Comparison of ENCODE assay signal across 15 cellular contexts in genomic region chr4:6676722-6677558, GRCh38. TPM values are rescaled to one million over a fixed set of nuclear protein-coding genes. Genes with fewer than 3 reads are reported as not detected.
DNase-seq lines count a peak whose midpoint lies in the region; ATAC-seq and TF ChIP-seq lines count a peak whose summit lies in the region.
"Had no signal": no experiment of that assay in that cellular context is flagged by ENCODE, and none has a peak within 500 bp of the region (broad histone marks: within the 10 kb centered on the region; RNA-seq: fewer than 3 reads in every experiment).

No MANE protein-coding gene starts in this region.

- peaks cover 10 to 54% (median 38%) of the 10 kb centered on the region in 11 experiments; a peak in 21 of 22 replicates for H3K36me3 ChIP-seq in BLaER1 treated with 17β-estradiol and CSF1 and Interleukin-3, amounts not matched to agents 10 nM and 100 nM
- H3K36me3 ChIP-seq in HCT116 (ENCODE audit: control insufficient read depth in 1 of 2, insufficient read depth in 2 of 2, low read length in 2 of 2), result peaks cover 15 to 27% of the 10 kb centered on the region in 2 experiments; a peak in 3 of 4 replicates
- no peaks in the 10 kb centered on the region for H3K36me3 ChIP-seq in mucosa of stomach (ENCODE audit: control insufficient read depth, insufficient read depth, low read length)
- H3K36me3 ChIP-seq: pancreas had no signal

- peak overlapping the region; percentile 86 to 98 (median 96) for H3K4me2 ChIP-seq in BLaER1 treated with 17β-estradiol and CSF1 and Interleukin-3, amounts not matched to agents 10 nM and 100 nM
- no peak overlapping the region for H3K4me2 ChIP-seq in HCT116 (ENCODE audit: low read length)

- peak overlapping the region; percentile 6 to 86 (median 84); a peak in 19 of 20 replicates for H3K4me3 ChIP-seq in BLaER1 treated with 17β-estradiol and CSF1 and Interleukin-3, amounts not matched to agents 10 nM and 100 nM
- H3K4me3 ChIP-seq in HCT116 (replicated peaks in 1 of 2; ENCODE audit: low read depth in 1 of 2, low read length in 2 of 2), result no peak overlapping the region
- no peak overlapping the region for H3K4me3 ChIP-seq in mucosa of stomach (ENCODE audit: low read length)
- H3K4me3 ChIP-seq: pancreas had no signal

- H3K27me3 Mint-ChIP-seq in activated T-helper 2 cell treated with anti-CD3 and anti-CD28 coated beads, Interferon-gamma antibody, Interleukin-2, Interleukin-4, amounts not matched to agents 10 μg/mL and 5 μg/mL and 100 μg/mL, durations not matched to agents 14 hours and 24 hours and 36 hours (ENCODE audit: low read depth), result no peaks in the 10 kb centered on the region

- no peaks in the 10 kb centered on the region for H3K9me2 ChIP-seq in HCT116 (ENCODE audit: insufficient read depth)

- no peak for TF ChIP-seq RAD21 in HCT116 (IDR thresholded peaks at IDR 0.05; ENCODE audit: low read depth)

- no peak for TF ChIP-seq POLR2A in HCT116 (IDR thresholded peaks at IDR 0.05; ENCODE audit: borderline replicate concordance, extremely low read depth, insufficient read depth, insufficient read length)

- peaks cover 33% of the 10 kb centered on the region for H3K79me2 ChIP-seq in HCT116 (ENCODE audit: insufficient read depth, low read length)

- peaks cover 75% of the 10 kb centered on the region for H3K36me3 Mint-ChIP-seq in activated T-helper 2 cell treated with anti-CD3 and anti-CD28 coated beads, Interferon-gamma antibody, Interleukin-2, Interleukin-4, amounts not matched to agents 10 μg/mL and 5 μg/mL and 100 μg/mL, durations not matched to agents 14 hours and 24 hours and 36 hours (ENCODE audit: low read depth)

- POLR2A ChIA-PET in HCT116 (lab: Charles Lee), result interaction anchor here (1.4 kb wide), 1 partner anchor 33 kb away, joined by 4 read pairs; no protein-coding TSS in a partner anchor

- no TSS peak for BruUV-seq in HCT116 (replicated peaks; lab: Mats Ljungman, UMichigan)

- peaks cover 32 to 54% (median 46%) of the 10 kb centered on the region in 10 experiments for H3K4me1 ChIP-seq in BLaER1 treated with 17β-estradiol and CSF1 and Interleukin-3, amounts not matched to agents 10 nM and 100 nM
- H3K4me1 ChIP-seq in HCT116 (ENCODE audit: control insufficient read depth in 1 of 2, insufficient read depth in 2 of 2, low read length in 2 of 2), result peaks cover 8 to 16% of the 10 kb centered on the region in 2 experiments; a peak in 3 of 4 replicates
- H3K4me1 ChIP-seq in mucosa of stomach (ENCODE audit: control insufficient read depth, insufficient read depth, low read length), result peaks cover 26% of the 10 kb centered on the region

- peak overlapping the region in 10 of 11 experiments; percentile 9 to 95 (median 91); a peak in 19 of 22 replicates for H3K27ac ChIP-seq in BLaER1 treated with 17β-estradiol and CSF1 and Interleukin-3, amounts not matched to agents 10 nM and 100 nM
- no peak overlapping the region; the same call in 1 of the 2 replicates for H3K27ac ChIP-seq in HCT116 (ENCODE audit: low read depth, low read length)
- H3K27ac ChIP-seq: pancreas had no signal

- no peaks in the 10 kb centered on the region for H3K9me3 Mint-ChIP-seq in activated T-helper 2 cell treated with anti-CD3 and anti-CD28 coated beads, Interferon-gamma antibody, Interleukin-2, Interleukin-4, amounts not matched to agents 10 μg/mL and 5 μg/mL and 100 μg/mL, durations not matched to agents 14 hours and 24 hours and 36 hours

- no peak overlapping the region for H2AFZ ChIP-seq in HCT116 (ENCODE audit: low read depth, low read length, poor library complexity, severe bottlenecking)

- intact Hi-C loops in HCT116 (cut with micrococcal nuclease), result no loop called here
- intact Hi-C loops in activated T-helper 2 cell treated with anti-CD3 and anti-CD28 coated beads, Interferon-gamma antibody, Interleukin-2, Interleukin-4, amounts not matched to agents 10 μg/mL and 5 μg/mL and 100 μg/mL, durations not matched to agents 14 hours and 24 hours and 36 hours (cut with micrococcal nuclease), result loop anchor here (5.0 to 10.0 kb wide), 2 partner anchors 102 to 195 kb away; partner anchors contain the start of gene MAN2B2

- H3K9me3 ChIP-seq in BLaER1 treated with 17β-estradiol and CSF1 and Interleukin-3, amounts not matched to agents 10 nM and 100 nM (replicated peaks in 1 of 11), result peaks cover 0 to 24% (median 6%) of the 10 kb centered on the region in 11 experiments; a peak in 15 of 22 replicates
- H3K9me3 ChIP-seq in HCT116 (ENCODE audit: control insufficient read depth in 1 of 2, insufficient read depth in 1 of 2, low read depth in 1 of 2, low read length in 2 of 2), result no peaks in the 10 kb centered on the region
- no peaks in the 10 kb centered on the region for H3K9me3 ChIP-seq in mucosa of stomach (ENCODE audit: control insufficient read depth, low read length)
- H3K9me3 ChIP-seq: pancreas, upper lobe of left lung had no signal

- RAD21 ChIA-PET in HCT116 (lab: Charles Lee; ENCODE audit: low non-redundant PET in 1 of 2, low total read pairs in 2 of 2, uncharacterized antibody in 2 of 2, unreplicated experiment in 2 of 2), result no interaction called here

- H3K4me3 Mint-ChIP-seq in activated T-helper 2 cell treated with anti-CD3 and anti-CD28 coated beads, Interferon-gamma antibody, Interleukin-2, Interleukin-4, amounts not matched to agents 10 μg/mL and 5 μg/mL and 100 μg/mL, durations not matched to agents 14 hours and 24 hours and 36 hours (ENCODE audit: low read depth), result peak overlapping the region; percentile 92

- H3K27me3 ChIP-seq in BLaER1 treated with 17β-estradiol and CSF1 and Interleukin-3, amounts not matched to agents 10 nM and 100 nM, result no peaks in the 10 kb centered on the region
- H3K27me3 ChIP-seq in HCT116 (ENCODE audit: insufficient read depth, low read length) (no peaks in the 10 kb centered on the region), mucosa of stomach (ENCODE audit: control insufficient read depth, insufficient read depth, low read length) (no peaks in the 10 kb centered on the region)
- H3K27me3 ChIP-seq: pancreas, upper lobe of left lung had no signal

- no peak for TF ChIP-seq CTCF in HCT116 (IDR thresholded peaks at IDR 0.05 in 2 of 3, conservative IDR thresholded peaks at IDR 0.05 in 1 of 3; ENCODE audit: borderline replicate concordance in 1 of 3, insufficient read depth in 1 of 3, low read depth in 2 of 3, low read length in 2 of 3)

- CTCF ChIA-PET in HCT116 (lab: Charles Lee), result no interaction called here

- peak overlapping the region; percentile 63 for H3K27ac Mint-ChIP-seq in activated T-helper 2 cell treated with anti-CD3 and anti-CD28 coated beads, Interferon-gamma antibody, Interleukin-2, Interleukin-4, amounts not matched to agents 10 μg/mL and 5 μg/mL and 100 μg/mL, durations not matched to agents 14 hours and 24 hours and 36 hours

- no peak for ATAC-seq in HCT116
- ATAC-seq in HG02798 (IDR thresholded peaks at IDR 0.05; ENCODE audit: poor library complexity, unreplicated experiment), result no peak
- ATAC-seq in HG03460 (IDR thresholded peaks at IDR 0.05; ENCODE audit: unreplicated experiment), result no peak
- no peak for ATAC-seq in GM19395 (IDR thresholded peaks at IDR 0.05; ENCODE audit: unreplicated experiment)
- no peak for ATAC-seq in GM21381 (IDR thresholded peaks at IDR 0.05; ENCODE audit: unreplicated experiment)
- ATAC-seq: pancreas had no signal

- H3K9ac ChIP-seq in BLaER1 treated with 17β-estradiol and CSF1 and Interleukin-3, amounts not matched to agents 10 nM and 100 nM, result peak overlapping the region; percentile 79 to 95 (median 90); a peak in 21 of 22 replicates
- H3K9ac ChIP-seq in HCT116 (ENCODE audit: low read length), result no peak overlapping the region
- peak overlapping the region; percentile 14 for H3K9ac ChIP-seq in mucosa of stomach (ENCODE audit: low read length)

- no peak for DNase-seq in HCT116 (ENCODE audit: low read depth, low spot score)
- no peak for DNase-seq in activated T-helper 2 cell treated with anti-CD3 and anti-CD28 coated beads, Interferon-gamma antibody, Interleukin-2, Interleukin-4, amounts not matched to agents 10 μg/mL and 5 μg/mL and 100 μg/mL, durations not matched to agents 14 hours and 24 hours and 36 hours (ENCODE audit: low spot score)
- DNase-seq: activated effector memory CD4-positive, alpha-beta T cell treated with Interleukin-2 at 50 U/mL for 16 hours; effector memory CD4-positive, alpha-beta T cell; NK-92 treated with Interleukin-12 subunit alpha and Interleukin-12 subunit beta, amount 100 ng/mL, for 24 hours; T-helper 9 cell had no signal

- H4K20me1 ChIP-seq in BLaER1 treated with 17β-estradiol and CSF1 and Interleukin-3, amounts not matched to agents 10 nM and 100 nM, result peaks cover 25 to 61% (median 33%) of the 10 kb centered on the region in 11 experiments; a peak in 20 of 22 replicates
- H4K20me1 ChIP-seq in HCT116 (ENCODE audit: insufficient read depth), result peaks cover 19% of the 10 kb centered on the region; the same call in 1 of the 2 replicates

- H3K4me1 Mint-ChIP-seq in activated T-helper 2 cell treated with anti-CD3 and anti-CD28 coated beads, Interferon-gamma antibody, Interleukin-2, Interleukin-4, amounts not matched to agents 10 μg/mL and 5 μg/mL and 100 μg/mL, durations not matched to agents 14 hours and 24 hours and 36 hours (ENCODE audit: low read depth), result peaks cover 41% of the 10 kb centered on the region

TF ChIP-seq in HCT116, 20 proteins besides CTCF, POLR2A, EP300 and RAD21 (continues in another document):
- TF ChIP-seq JUND (IDR thresholded peaks at IDR 0.05) (no peak), MAX (IDR thresholded peaks at IDR 0.05) (no peak), CBX3 (IDR thresholded peaks at IDR 0.05; ENCODE audit: low read depth) (no peak)

RNA-seq across cellular contexts. Expression of gene S100P, which starts 16.7 kb away (rescaled TPM):
- total RNA-seq in HCT116 (2021; ENCODE audit: unreplicated experiment), result 4.1 TPM
- 7.1 and 14.8 TPM in 2 replicates for polyA plus RNA-seq in HCT116 (2012)
- 3.4 and 5.8 TPM in 2 replicates for total RNA-seq in activated T-helper 2 cell treated with anti-CD3 and anti-CD28 coated beads, Interferon-gamma antibody, Interleukin-2, Interleukin-4, amounts not matched to agents 10 μg/mL and 5 μg/mL and 100 μg/mL, durations not matched to agents 14 hours and 24 hours and 36 hours
- total RNA-seq: M059J had no signal

RNA-seq across cellular contexts. Expression of gene MRFAP1L1, which starts 32.7 kb away (rescaled TPM):
- 43.0 TPM for total RNA-seq in HCT116 (2021; ENCODE audit: unreplicated experiment)
- polyA plus RNA-seq in HCT116 (2012), result 31.9 and 39.3 TPM in 2 replicates
- total RNA-seq in activated T-helper 2 cell treated with anti-CD3 and anti-CD28 coated beads, Interferon-gamma antibody, Interleukin-2, Interleukin-4, amounts not matched to agents 10 μg/mL and 5 μg/mL and 100 μg/mL, durations not matched to agents 14 hours and 24 hours and 36 hours, result 46.6 and 49.6 TPM in 2 replicates

RNA-seq across cellular contexts. Expression of gene MRFAP1, which starts 36.5 kb away (rescaled TPM):
- total RNA-seq in HCT116 (2021; ENCODE audit: unreplicated experiment), result 313 TPM
- polyA plus RNA-seq in HCT116 (2012), result 245 and 276 TPM in 2 replicates
- total RNA-seq in activated T-helper 2 cell treated with anti-CD3 and anti-CD28 coated beads, Interferon-gamma antibody, Interleukin-2, Interleukin-4, amounts not matched to agents 10 μg/mL and 5 μg/mL and 100 μg/mL, durations not matched to agents 14 hours and 24 hours and 36 hours, result 105 TPM in 2 replicates

RNA-seq across cellular contexts. Expression of gene BLOC1S4, which starts 39.0 kb away (rescaled TPM):
- total RNA-seq in HCT116 (2021; ENCODE audit: unreplicated experiment), result 15.7 TPM
- polyA plus RNA-seq in HCT116 (2012), result 13.0 and 15.2 TPM in 2 replicates
- total RNA-seq in activated T-helper 2 cell treated with anti-CD3 and anti-CD28 coated beads, Interferon-gamma antibody, Interleukin-2, Interleukin-4, amounts not matched to agents 10 μg/mL and 5 μg/mL and 100 μg/mL, durations not matched to agents 14 hours and 24 hours and 36 hours, result 18.2 and 20.8 TPM in 2 replicates

Comparison
In these comparisons a context has a peak if more than half of its experiments do, and no peak if none do; other contexts are left out.
1. H3K4me3 ChIP-seq: peak in BLaER1 treated with 17β-estradiol and CSF1 and Interleukin-3, amounts not matched to agents 10 nM and 100 nM (10 of 10); none in HCT116 (0 of 2) and mucosa of stomach (single experiment).